ENCODE assay signal across 8 cellular contexts in genomic region chr17:77214743-77215142, GRCh38.
DNase-seq lines count a peak whose midpoint lies in the region; ATAC-seq, FAIRE-seq and TF ChIP-seq lines count a peak whose summit lies in the region.

No MANE protein-coding gene starts in this region.

- no TSS peak for BruUV-seq in mammary epithelial cell (replicated peaks; lab: Mats Ljungman, UMichigan)

- in situ Hi-C loops in mammary epithelial cell (cut with MboI; ENCODE audit: low sequenced_read_pairs in 2 of 2): no loop called here

- H3K79me2 ChIP-seq in mammary epithelial cell (ENCODE audit: insufficient read depth, low read length): peaks cover 7% of the 10 kb centered on the region

- TF ChIP-seq CTCF in mammary epithelial cell (conservative IDR thresholded peaks at IDR 0.05 in 1 of 2, IDR thresholded peaks at IDR 0.05 in 1 of 2; ENCODE audit: extremely low read depth in 1 of 2, insufficient read depth in 1 of 2, low read depth in 1 of 2, low read length in 2 of 2): peak; percentile 36 to 60

- H3K36me3 Mint-ChIP-seq in activated naive CD4-positive, alpha-beta T cell treated with anti-CD3 and anti-CD28 coated beads for 36 hours (ENCODE audit: low read depth): peaks cover 16% of the 10 kb centered on the region

- H3K27me3 ChIP-seq in mammary epithelial cell (ENCODE audit: insufficient read depth, low read length): no peaks in the 10 kb centered on the region

- H3K27ac ChIP-seq in mammary epithelial cell (ENCODE audit: insufficient read depth, low read depth, low read length): no peak overlapping the region

- H2AFZ ChIP-seq in mammary epithelial cell (ENCODE audit: low read depth, low read length): no peak overlapping the region

- intact Hi-C loops in activated naive CD4-positive, alpha-beta T cell treated with anti-CD3 and anti-CD28 coated beads for 36 hours (cut with micrococcal nuclease): no loop called here
- intact Hi-C loops in mammary epithelial cell (cut with micrococcal nuclease): no loop called here

- no peaks in the 10 kb centered on the region for H3K27me3 Mint-ChIP-seq in activated naive CD4-positive, alpha-beta T cell treated with anti-CD3 and anti-CD28 coated beads for 36 hours (ENCODE audit: low read depth)

- FAIRE-seq in GM19239 (lab: Jason Lieb, UNC): no peak

- dilution Hi-C loops in mammary epithelial cell (cut with HindIII; ENCODE audit: low sequenced_read_pairs): no loop called here

- H3K27ac Mint-ChIP-seq in activated naive CD4-positive, alpha-beta T cell treated with anti-CD3 and anti-CD28 coated beads for 36 hours: no peak overlapping the region

- H3K4me2 ChIP-seq in mammary epithelial cell (ENCODE audit: insufficient read depth, low read depth, low read length): no peak overlapping the region

- H3K9me3 ChIP-seq in mammary epithelial cell (replicated peaks; ENCODE audit: insufficient read depth, low read length): no peaks in the 10 kb centered on the region

- H3K4me1 ChIP-seq in mammary epithelial cell (ENCODE audit: insufficient read depth, low read length): no peaks in the 10 kb centered on the region

- H4K20me1 ChIP-seq in mammary epithelial cell (ENCODE audit: insufficient read depth, low read length): no peaks in the 10 kb centered on the region

- no peak overlapping the region for H3K4me3 ChIP-seq in mammary epithelial cell (replicated peaks in 1 of 3; ENCODE audit: insufficient read depth in 1 of 3, low read depth in 2 of 3, low read length in 3 of 3)

- no peak overlapping the region for H3K9ac ChIP-seq in mammary epithelial cell (ENCODE audit: insufficient read depth, low read length)

- CTCF ChIA-PET in activated naive CD4-positive, alpha-beta T cell treated with anti-CD3 and anti-CD28 coated beads for 36 hours (lab: Charles Lee): no interaction called here
- CTCF ChIA-PET in mammary epithelial cell (lab: Charles Lee; ENCODE audit: low non-redundant PET): no interaction called here

- peak; percentile 81 for ATAC-seq in left lobe of liver
- ATAC-seq in HG02642 (IDR thresholded peaks at IDR 0.05; ENCODE audit: poor library complexity, unreplicated experiment): no peak

- H3K36me3 ChIP-seq in mammary epithelial cell (ENCODE audit: insufficient read depth, low read length): peaks cover 45% of the 10 kb centered on the region

- 67% methylated on average over 11 of the region's 11 CpGs for WGBS in mammary epithelial cell (ENCODE audit: low coverage, missing lambda C conversion rate)

- DNase-seq in activated naive CD4-positive, alpha-beta T cell treated with anti-CD3 and anti-CD28 coated beads for 36 hours: peak; percentile 57
- no peak for DNase-seq in activated naive CD4-positive, alpha-beta T cell treated with anti-CD3 and anti-CD28 coated beads, Interleukin-2, amount 50 U/mL, for 16 hours
- DNase-seq in NCI-H526 (lab: John Stamatoyannopoulos, UW): peak; percentile 34 to 58
- peak; percentile 18 for DNase-seq in mammary epithelial cell
- DNase-seq in left lobe of liver (ENCODE audit: low spot score): no peak
- DNase-seq in GM19239 (ENCODE audit: insufficient read length, low spot score): no peak
- DNase-seq in dedifferentiated amniotic fluid mesenchymal stem cell (ENCODE audit: extremely low spot score): no peak

- no peak overlapping the region for H3K4me3 Mint-ChIP-seq in activated naive CD4-positive, alpha-beta T cell treated with anti-CD3 and anti-CD28 coated beads for 36 hours

- no peaks in the 10 kb centered on the region for H3K9me3 Mint-ChIP-seq in activated naive CD4-positive, alpha-beta T cell treated with anti-CD3 and anti-CD28 coated beads for 36 hours

- no peaks in the 10 kb centered on the region for H3K4me1 Mint-ChIP-seq in activated naive CD4-positive, alpha-beta T cell treated with anti-CD3 and anti-CD28 coated beads for 36 hours (ENCODE audit: low read depth)

Comparison
In these comparisons a context has a peak if more than half of its experiments do, and no peak if none do; other contexts are left out.
1. DNase-seq: peak in activated naive CD4-positive, alpha-beta T cell treated with anti-CD3 and anti-CD28 coated beads for 36 hours (single experiment), NCI-H526 (2 of 2) and mammary epithelial cell (single experiment); none in activated naive CD4-positive, alpha-beta T cell treated with anti-CD3 and anti-CD28 coated beads, Interleukin-2, amount 50 U/mL, for 16 hours (single experiment), left lobe of liver (single experiment), GM19239 (single experiment) and dedifferentiated amniotic fluid mesenchymal stem cell (single experiment).